Comparison of ENCODE assay signal across 11 cellular contexts in genomic region chr2:232310189-232310588, GRCh38.
DNase-seq lines count a peak whose midpoint lies in the region; ATAC-seq and TF ChIP-seq lines count a peak whose summit lies in the region.
"Had no signal": no experiment of that assay in that cellular context is flagged by ENCODE, and none has a peak within 500 bp of the region (broad histone marks: within the 10 kb centered on the region; RNA-seq: fewer than 3 reads in every experiment).

No MANE protein-coding gene starts in this region.

- peak overlapping the region; percentile 85 for H3K27ac Mint-ChIP-seq in activated CD8-positive, alpha-beta T cell treated with anti-CD3 and anti-CD28 coated beads, Interleukin-2, amount 10 ng/mL, durations not matched to agents 7 days and 5 days
- no peak overlapping the region for H3K27ac Mint-ChIP-seq in endothelial cell (ENCODE audit: unreplicated experiment)

- POLR2A ChIA-PET in activated CD8-positive, alpha-beta T cell treated with anti-CD3 and anti-CD28 coated beads, Interleukin-2, amount 10 ng/mL, durations not matched to agents 7 days and 5 days (lab: Charles Lee) = interaction anchor here (1.1 to 4.7 kb wide), 7 partner anchors 11 to 846 kb away, joined by 3 to 48 read pairs (median 4); partner anchors contain the start of gene NCL

- H3K36me3 Mint-ChIP-seq in activated CD8-positive, alpha-beta T cell treated with anti-CD3 and anti-CD28 coated beads, Interleukin-2, amount 10 ng/mL, durations not matched to agents 7 days and 5 days (ENCODE audit: low read depth) = peaks cover 42% of the 10 kb centered on the region
- peaks cover 32% of the 10 kb centered on the region for H3K36me3 Mint-ChIP-seq in endothelial cell (ENCODE audit: low read depth, unreplicated experiment)

- TF ChIP-seq CTCF in endothelial cell (IDR thresholded peaks at IDR 0.05; ENCODE audit: unreplicated experiment) = no peak

- peak overlapping the region; percentile 53 for H3K4me3 Mint-ChIP-seq in activated CD8-positive, alpha-beta T cell treated with anti-CD3 and anti-CD28 coated beads, Interleukin-2, amount 10 ng/mL, durations not matched to agents 7 days and 5 days
- peak overlapping the region; percentile 61 for H3K4me3 Mint-ChIP-seq in endothelial cell (ENCODE audit: unreplicated experiment)

- CTCF ChIA-PET in activated CD8-positive, alpha-beta T cell treated with anti-CD3 and anti-CD28 coated beads, Interleukin-2, amount 10 ng/mL, durations not matched to agents 7 days and 5 days (lab: Charles Lee) = interaction anchor here (0.6 to 8.1 kb wide), 10 partner anchors 9 to 404 kb away, joined by 3 to 98 read pairs (median 6); no protein-coding TSS in a partner anchor

- H3K9me3 Mint-ChIP-seq in activated CD8-positive, alpha-beta T cell treated with anti-CD3 and anti-CD28 coated beads, Interleukin-2, amount 10 ng/mL, durations not matched to agents 7 days and 5 days (ENCODE audit: insufficient read depth) = peaks cover 20% of the 10 kb centered on the region
- peaks cover 5% of the 10 kb centered on the region for H3K9me3 Mint-ChIP-seq in endothelial cell (ENCODE audit: unreplicated experiment)

- peak; percentile 57 for DNase-seq in activated CD4-positive, alpha-beta T cell treated with anti-CD3 and anti-CD28 coated beads for 48 hours
- no peak for DNase-seq in activated CD4-positive, alpha-beta T cell treated with anti-CD3 and anti-CD28 coated beads, Interleukin-2, amount 50 U/mL, for 4 hours
- peak; percentile 53 for DNase-seq in activated CD8-positive, alpha-beta T cell treated with anti-CD3 and anti-CD28 coated beads, Interleukin-2, amount 10 ng/mL, durations not matched to agents 7 days and 5 days
- DNase-seq in endothelial cell (ENCODE audit: low spot score) = no peak
- DNase-seq in stimulated activated CD4-positive, alpha-beta T cell treated with anti-CD3 and anti-CD28 coated beads, Interleukin-4, amount 100 ng/mL, for 24 hours = peak; percentile 45
- DNase-seq in globus pallidus (ENCODE audit: low spot score) = no peak
- no peak for DNase-seq in NCI-H1694 (lab: John Stamatoyannopoulos, UW)
- DNase-seq: DMS53, SW 1271 had no signal

- no peaks in the 10 kb centered on the region for H3K27me3 Mint-ChIP-seq in activated CD8-positive, alpha-beta T cell treated with anti-CD3 and anti-CD28 coated beads, Interleukin-2, amount 10 ng/mL, durations not matched to agents 7 days and 5 days (ENCODE audit: low read depth)
- peaks cover 6% of the 10 kb centered on the region for H3K27me3 Mint-ChIP-seq in endothelial cell (ENCODE audit: unreplicated experiment)

- peaks cover 80% of the 10 kb centered on the region for H3K4me1 Mint-ChIP-seq in activated CD8-positive, alpha-beta T cell treated with anti-CD3 and anti-CD28 coated beads, Interleukin-2, amount 10 ng/mL, durations not matched to agents 7 days and 5 days (ENCODE audit: low read depth)
- peaks cover 23% of the 10 kb centered on the region for H3K4me1 Mint-ChIP-seq in endothelial cell (ENCODE audit: unreplicated experiment)

- peak; percentile 61 for ATAC-seq in activated CD8-positive, alpha-beta T cell treated with anti-CD3 and anti-CD28 coated beads, Interleukin-2, amount 10 ng/mL, durations not matched to agents 7 days and 5 days
- ATAC-seq in HG02973 (IDR thresholded peaks at IDR 0.05; ENCODE audit: unreplicated experiment) = no peak
- ATAC-seq: GM12878 had no signal

Comparison
In these comparisons a context has a peak if more than half of its experiments do, and no peak if none do; other contexts are left out.
1. DNase-seq: peak in activated CD4-positive, alpha-beta T cell treated with anti-CD3 and anti-CD28 coated beads for 48 hours (single experiment), activated CD8-positive, alpha-beta T cell treated with anti-CD3 and anti-CD28 coated beads, Interleukin-2, amount 10 ng/mL, durations not matched to agents 7 days and 5 days (single experiment) and stimulated activated CD4-positive, alpha-beta T cell treated with anti-CD3 and anti-CD28 coated beads, Interleukin-4, amount 100 ng/mL, for 24 hours (single experiment); none in activated CD4-positive, alpha-beta T cell treated with anti-CD3 and anti-CD28 coated beads, Interleukin-2, amount 50 U/mL, for 4 hours (0 of 2), endothelial cell (single experiment), globus pallidus (single experiment) and NCI-H1694 (single experiment).